Comparison of ENCODE assay signal across 12 cellular contexts in the genomic region with DNA sequence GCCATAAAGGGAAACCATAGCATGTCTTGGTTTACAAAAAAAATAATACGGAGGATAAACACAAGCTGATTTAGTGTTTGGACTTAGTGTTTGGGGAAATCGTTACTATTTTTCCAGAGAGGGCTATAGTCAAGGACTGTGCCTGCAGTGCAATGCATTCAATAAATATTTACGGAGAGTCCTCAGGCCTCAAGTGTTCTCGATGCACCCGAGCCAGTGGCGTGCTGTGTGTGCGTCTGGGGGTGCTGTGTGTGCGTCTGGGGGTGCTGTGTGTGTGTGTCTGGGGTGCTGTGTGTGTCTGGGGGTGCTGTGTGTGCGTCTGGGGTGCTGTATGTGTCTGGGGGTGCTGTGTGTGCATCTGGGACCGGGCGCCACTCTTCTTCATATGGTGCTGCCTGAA.
A peak's percentile ranks its signal among the peaks of the same experiment; 100 is the strongest.
DNase-seq lines count a peak whose midpoint lies in the region; ATAC-seq and TF ChIP-seq lines count a peak whose summit lies in the region.
"Had no signal": no experiment of that assay in that cellular context is flagged by ENCODE, and none has a peak within 500 bp of the region (broad histone marks: within the 10 kb centered on the region; RNA-seq: fewer than 3 reads in every experiment).

No MANE protein-coding gene starts in this region.

- peak overlapping the region; percentile 46 for H3K4me2 ChIP-seq in OCI-LY7 (ENCODE audit: low read length)

- no peaks in the 10 kb centered on the region for H3K36me3 ChIP-seq in OCI-LY7 (ENCODE audit: insufficient read depth, low read length)
- H3K36me3 ChIP-seq: tibial artery had no signal

- peaks cover 4% of the 10 kb centered on the region; the same call in 1 of the 2 replicates for H3K9me3 ChIP-seq in OCI-LY7 (ENCODE audit: low read length)
- H3K9me3 ChIP-seq: body of pancreas, tibial artery had no signal

- H3K79me2 ChIP-seq in OCI-LY7 (ENCODE audit: insufficient read depth, low read depth, low read length): no peaks in the 10 kb centered on the region

- TF ChIP-seq CTCF in natural killer cell (IDR thresholded peaks at IDR 0.05) (no peak), OCI-LY7 (conservative IDR thresholded peaks at IDR 0.05; ENCODE audit: low read length) (no peak), foreskin fibroblast (IDR thresholded peaks at IDR 0.05; ENCODE audit: low read depth, low read length) (no peak)

- no peak overlapping the region for H3K27ac Mint-ChIP-seq in natural killer cell treated with Interleukin-12 subunit alpha and Interleukin-12 subunit beta and Interleukin-15 and Interleukin-18, amount 100 ng/mL, for 72 hours
- H3K27ac Mint-ChIP-seq in natural killer cell: no peak overlapping the region

- no peaks in the 10 kb centered on the region for H4K20me1 ChIP-seq in OCI-LY7 (ENCODE audit: insufficient read depth, low read length)

- BruUV-seq in OCI-LY7 (replicated peaks; lab: Mats Ljungman, UMichigan): no TSS peak

- H3K4me3 ChIP-seq in OCI-LY7 (ENCODE audit: low read depth, low read length, poor library complexity, severe bottlenecking) (no peak overlapping the region), foreskin fibroblast (ENCODE audit: low read depth in 1 of 2, low read length in 2 of 2) (no peak overlapping the region)
- H3K4me3 ChIP-seq: body of pancreas, tibial artery had no signal

- no peak for DNase-seq in natural killer cell treated with Interleukin-12 subunit alpha and Interleukin-12 subunit beta and Interleukin-15 and Interleukin-18, amount 100 ng/mL, for 72 hours (ENCODE audit: low spot score)
- DNase-seq in natural killer cell (no peak), OCI-LY7 (ENCODE audit: low spot score) (no peak), foreskin fibroblast (no peak), T1000 (lab: John Stamatoyannopoulos, UW) (no peak), NCI-H2171 (lab: John Stamatoyannopoulos, UW) (no peak)
- DNase-seq: body of pancreas, H7, mesendoderm, tibial artery had no signal

- POLR2A ChIA-PET in OCI-LY7 (lab: Charles Lee): interaction anchor here (0.6 to 0.7 kb wide), 2 partner anchors 19 to 51 kb away, joined by 3 to 4 read pairs; no protein-coding TSS in a partner anchor

- peaks cover 23 to 28% of the 10 kb centered on the region in 2 donors for H3K27me3 Mint-ChIP-seq in natural killer cell treated with Interleukin-12 subunit alpha and Interleukin-12 subunit beta and Interleukin-15 and Interleukin-18, amount 100 ng/mL, for 72 hours
- H3K27me3 Mint-ChIP-seq in natural killer cell (ENCODE audit: low read depth in 2 of 2): peaks cover 18 to 27% of the 10 kb centered on the region in 2 donors

- no peaks in the 10 kb centered on the region for H3K36me3 Mint-ChIP-seq in natural killer cell treated with Interleukin-12 subunit alpha and Interleukin-12 subunit beta and Interleukin-15 and Interleukin-18, amount 100 ng/mL, for 72 hours
- no peaks in the 10 kb centered on the region for H3K36me3 Mint-ChIP-seq in natural killer cell

- peaks cover 16% of the 10 kb centered on the region for H3K4me1 ChIP-seq in OCI-LY7 (ENCODE audit: insufficient read depth, low read length, poor library complexity, severe bottlenecking)
- H3K4me1 ChIP-seq: body of pancreas had no signal

- peak overlapping the region; percentile 94; the same call in 1 of the 2 replicates for H2AFZ ChIP-seq in OCI-LY7 (ENCODE audit: low read length)

- ATAC-seq in natural killer cell treated with Interleukin-12 subunit alpha and Interleukin-12 subunit beta and Interleukin-15 and Interleukin-18, amount 100 ng/mL, for 72 hours: no peak
- no peak for ATAC-seq in natural killer cell
- no peak for ATAC-seq in HG03378 (IDR thresholded peaks at IDR 0.05; ENCODE audit: unreplicated experiment)
- ATAC-seq: body of pancreas had no signal

- H3K4me3 Mint-ChIP-seq in natural killer cell treated with Interleukin-12 subunit alpha and Interleukin-12 subunit beta and Interleukin-15 and Interleukin-18, amount 100 ng/mL, for 72 hours: peak overlapping the region; percentile 62
- H3K4me3 Mint-ChIP-seq in natural killer cell: no peak overlapping the region

- peaks cover 0 to 16% of the 10 kb centered on the region in 2 donors for H3K4me1 Mint-ChIP-seq in natural killer cell treated with Interleukin-12 subunit alpha and Interleukin-12 subunit beta and Interleukin-15 and Interleukin-18, amount 100 ng/mL, for 72 hours (ENCODE audit: low read depth in 2 of 2)
- H3K4me1 Mint-ChIP-seq in natural killer cell: no peaks in the 10 kb centered on the region

- intact Hi-C loops in natural killer cell (cut with micrococcal nuclease) (no loop called here), OCI-LY7 (cut with micrococcal nuclease; ENCODE audit: unreplicated experiment) (no loop called here)

- H3K27ac ChIP-seq in OCI-LY7 (ENCODE audit: low read depth, low read length, poor library complexity, severe bottlenecking) (no peak overlapping the region), layer of hippocampus (ENCODE audit: low read depth, low read length) (peak overlapping the region; percentile 1)
- H3K27ac ChIP-seq: body of pancreas, tibial artery had no signal

- no peaks in the 10 kb centered on the region for H3K9me3 Mint-ChIP-seq in natural killer cell treated with Interleukin-12 subunit alpha and Interleukin-12 subunit beta and Interleukin-15 and Interleukin-18, amount 100 ng/mL, for 72 hours
- no peaks in the 10 kb centered on the region for H3K9me3 Mint-ChIP-seq in natural killer cell

- H3K9me2 ChIP-seq in OCI-LY7 (ENCODE audit: insufficient read depth, low read length): no peaks in the 10 kb centered on the region

- no peaks in the 10 kb centered on the region for H3K27me3 ChIP-seq in layer of hippocampus (ENCODE audit: control insufficient read depth, insufficient read depth, low read length)
- H3K27me3 ChIP-seq: body of pancreas had no signal

- CTCF ChIA-PET in OCI-LY7 (lab: Charles Lee; ENCODE audit: unreplicated experiment): no interaction called here
